Comparison of ENCODE assay signal across 10 cellular contexts in genomic region chr3:59388555-59389280, GRCh38.
A peak's percentile ranks its signal among the peaks of the same experiment; 100 is the strongest.
DNase-seq lines count a peak whose midpoint lies in the region; ATAC-seq, FAIRE-seq and TF ChIP-seq lines count a peak whose summit lies in the region.
"Had no signal": no experiment of that assay in that cellular context is flagged by ENCODE, and none has a peak within 500 bp of the region (broad histone marks: within the 10 kb centered on the region; RNA-seq: fewer than 3 reads in every experiment).

No MANE protein-coding gene starts in this region.

- H3K4me3 Mint-ChIP-seq in T-helper 17 cell: peak overlapping the region; percentile 19

- H3K36me3 Mint-ChIP-seq in T-helper 17 cell (ENCODE audit: low read depth): no peaks in the 10 kb centered on the region

- H3K27ac ChIP-seq in psoas muscle: no peak overlapping the region

- no peak for TF ChIP-seq CTCF in psoas muscle (IDR thresholded peaks at IDR 0.05)

- peaks cover 21% of the 10 kb centered on the region for H3K4me1 Mint-ChIP-seq in T-helper 17 cell

- H3K27me3 Mint-ChIP-seq in T-helper 17 cell: no peaks in the 10 kb centered on the region

- H3K27ac Mint-ChIP-seq in T-helper 17 cell: peak overlapping the region; percentile 83

- DNase-seq in A172 (ENCODE audit: low spot score) (peak; percentile 14), T-helper 17 cell (no peak), psoas muscle (no peak), HTR-8/SVneo (ENCODE audit: insufficient read length, low spot score) (no peak), nucleus accumbens (lab: John Stamatoyannopoulos, UW) (no peak), NCI-H1092 (lab: John Stamatoyannopoulos, UW) (no peak)
- DNase-seq: GOT3, left colon had no signal

- H3K36me3 ChIP-seq in psoas muscle (ENCODE audit: insufficient read depth in 1 of 2, low read depth in 1 of 2): no peaks in the 10 kb centered on the region

- intact Hi-C loops in psoas muscle (cut with DNase I): no loop called here

- FAIRE-seq in HTR-8/SVneo (lab: Jason Lieb, UNC): no peak

- H3K4me1 ChIP-seq in psoas muscle: no peaks in the 10 kb centered on the region

- H3K9me3 ChIP-seq in T-helper 17 cell (ENCODE audit: control insufficient read depth, low read length, poor library complexity, severe bottlenecking): no peaks in the 10 kb centered on the region
- H3K9me3 ChIP-seq in psoas muscle: no peaks in the 10 kb centered on the region

- WGBS in psoas muscle, 3 donors: 77 to 91% (median 83%) methylated on average over 3 of the region's 3 CpGs

- no peak overlapping the region for H3K4me3 ChIP-seq in psoas muscle

- H3K27me3 ChIP-seq in psoas muscle (ENCODE audit: insufficient read depth in 3 of 3, low read length in 2 of 3): no peaks in the 10 kb centered on the region

- ATAC-seq in GM18907 (IDR thresholded peaks at IDR 0.05; ENCODE audit: unreplicated experiment) (peak; percentile 32), HG02981 (IDR thresholded peaks at IDR 0.05; ENCODE audit: unreplicated experiment) (peak; percentile 35), T-helper 17 cell (peak; percentile 59), psoas muscle (no peak)
- ATAC-seq: left colon had no signal

Comparison
In these comparisons a context has a peak if more than half of its experiments do, and no peak if none do; other contexts are left out.
1. ATAC-seq: peak in GM18907 (single experiment), HG02981 (single experiment) and T-helper 17 cell (single experiment); none in psoas muscle (0 of 4).